ENCODE assay signal across 36 cellular contexts in genomic region chr1:196278816-196279215, GRCh38.
"Had no signal": no experiment of that assay in that cellular context is flagged by ENCODE, and none has a peak within 500 bp of the region (broad histone marks: within the 10 kb centered on the region; RNA-seq: fewer than 3 reads in every experiment).

No MANE protein-coding gene starts in this region.

- H3K4me3 ChIP-seq: adrenal gland, body of pancreas, cardiac muscle cell, colonic mucosa, esophagus squamous epithelium, gastroesophageal sphincter, heart right ventricle had no signal

- H3K27ac ChIP-seq: adrenal gland, body of pancreas, cardiac muscle cell, colonic mucosa, epithelial cell of prostate, esophagus squamous epithelium, gastroesophageal sphincter, heart right ventricle had no signal

- H3K4me3 Mint-ChIP-seq: activated CD4-positive, alpha-beta memory T cell treated with anti-CD3 and anti-CD28 coated beads for 36 hours; activated CD4-positive, alpha-beta T cell treated with anti-CD3 and anti-CD28 coated beads for 36 hours; activated CD4-positive, alpha-beta T cell treated with anti-CD3 and anti-CD28 coated beads, Interleukin-2, amount 10 ng/mL, durations not matched to agents 24 days and 14 days; activated CD8-positive, alpha-beta memory T cell treated with anti-CD3 and anti-CD28 coated beads, Interleukin-2, amount 10 ng/mL, durations not matched to agents 7 days and 5 days; activated CD8-positive, alpha-beta T cell treated with anti-CD3 and anti-CD28 coated beads, Interleukin-2, amount 10 ng/mL, durations not matched to agents 7 days and 5 days; activated naive CD4-positive, alpha-beta T cell treated with anti-CD3 and anti-CD28 coated beads for 36 hours; activated naive CD4-positive, alpha-beta T cell treated with anti-CD3 and anti-CD28 coated beads, Interleukin-2, amount 50 U/mL, for 24 hours; activated naive CD8-positive, alpha-beta T cell treated with anti-CD3 and anti-CD28 coated beads for 36 hours; activated naive CD8-positive, alpha-beta T cell treated with anti-CD3 and anti-CD28 coated beads, Interleukin-2, amount 50 U/mL, for 24 hours; activated T-helper 1 cell treated with anti-CD3 and anti-CD28 coated beads, Interleukin-12 subunit alpha, Interleukin-12 subunit beta, Interleukin-2, Interleukin-4 antibody, amounts not matched to agents 30 ng/mL and 10 ng/mL and 1 ng/mL, durations not matched to agents 14 hours and 24 hours and 36 hours; T-helper 17 cell; T-helper 2 cell treated with Interferon-gamma antibody and Interleukin-4, amounts not matched to agents 5 μg/mL and 100 μg/mL, for 36 hours had no signal

- ATAC-seq: activated CD4-positive, alpha-beta T cell treated with anti-CD3 and anti-CD28 coated beads for 36 hours; activated CD8-positive, alpha-beta memory T cell treated with anti-CD3 and anti-CD28 coated beads, Interleukin-2, amount 10 ng/mL, durations not matched to agents 7 days and 5 days; activated CD8-positive, alpha-beta T cell treated with anti-CD3 and anti-CD28 coated beads, Interleukin-2, amount 10 ng/mL, durations not matched to agents 7 days and 5 days; activated naive CD8-positive, alpha-beta T cell treated with anti-CD3 and anti-CD28 coated beads, Interleukin-2, amount 50 U/mL, for 24 hours; body of pancreas; gastroesophageal sphincter; heart right ventricle; T-helper 17 cell had no signal

- FAIRE-seq: endometrium, endothelial cell of umbilical vein had no signal

- H3K36me3 ChIP-seq: adrenal gland, cardiac muscle cell, colonic mucosa, esophagus squamous epithelium, heart right ventricle had no signal

- H3K36me3 Mint-ChIP-seq: activated CD4-positive, alpha-beta memory T cell treated with anti-CD3 and anti-CD28 coated beads for 36 hours; activated CD8-positive, alpha-beta memory T cell treated with anti-CD3 and anti-CD28 coated beads, Interleukin-2, amount 10 ng/mL, durations not matched to agents 7 days and 5 days; activated naive CD4-positive, alpha-beta T cell treated with anti-CD3 and anti-CD28 coated beads, Interleukin-2, amount 50 U/mL, for 24 hours; activated naive CD8-positive, alpha-beta T cell treated with anti-CD3 and anti-CD28 coated beads for 36 hours had no signal

- H3K9me3 Mint-ChIP-seq: activated CD4-positive, alpha-beta memory T cell treated with anti-CD3 and anti-CD28 coated beads for 36 hours; activated CD4-positive, alpha-beta T cell treated with anti-CD3 and anti-CD28 coated beads, Interleukin-2, amount 10 ng/mL, durations not matched to agents 24 days and 14 days; activated naive CD4-positive, alpha-beta T cell treated with anti-CD3 and anti-CD28 coated beads for 36 hours; activated naive CD4-positive, alpha-beta T cell treated with anti-CD3 and anti-CD28 coated beads, Interleukin-2, amount 50 U/mL, for 24 hours; activated naive CD8-positive, alpha-beta T cell treated with anti-CD3 and anti-CD28 coated beads for 36 hours; activated naive CD8-positive, alpha-beta T cell treated with anti-CD3 and anti-CD28 coated beads, Interleukin-2, amount 50 U/mL, for 24 hours; activated T-helper 1 cell treated with anti-CD3 and anti-CD28 coated beads, Interleukin-12 subunit alpha, Interleukin-12 subunit beta, Interleukin-2, Interleukin-4 antibody, amounts not matched to agents 30 ng/mL and 10 ng/mL and 1 ng/mL, durations not matched to agents 14 hours and 24 hours and 36 hours; activated T-helper 2 cell treated with anti-CD3 and anti-CD28 coated beads, Interferon-gamma antibody, Interleukin-2, Interleukin-4, amounts not matched to agents 10 μg/mL and 5 μg/mL and 100 μg/mL, durations not matched to agents 14 hours and 24 hours and 36 hours; T-helper 2 cell treated with Interferon-gamma antibody and Interleukin-4, amounts not matched to agents 5 μg/mL and 100 μg/mL, for 36 hours had no signal

- H3K27me3 ChIP-seq: adrenal gland, body of pancreas, cardiac muscle cell, colonic mucosa, esophagus squamous epithelium, gastroesophageal sphincter, heart right ventricle had no signal

- H3K4me1 Mint-ChIP-seq: activated CD4-positive, alpha-beta T cell treated with anti-CD3 and anti-CD28 coated beads for 36 hours; activated CD4-positive, alpha-beta T cell treated with anti-CD3 and anti-CD28 coated beads, Interleukin-2, amount 10 ng/mL, durations not matched to agents 24 days and 14 days; activated CD8-positive, alpha-beta memory T cell treated with anti-CD3 and anti-CD28 coated beads, Interleukin-2, amount 10 ng/mL, durations not matched to agents 7 days and 5 days; activated naive CD4-positive, alpha-beta T cell treated with anti-CD3 and anti-CD28 coated beads, Interleukin-2, amount 50 U/mL, for 24 hours; activated naive CD8-positive, alpha-beta T cell treated with anti-CD3 and anti-CD28 coated beads for 36 hours; activated naive CD8-positive, alpha-beta T cell treated with anti-CD3 and anti-CD28 coated beads, Interleukin-2, amount 50 U/mL, for 24 hours; T-helper 17 cell had no signal

- H3K27ac Mint-ChIP-seq: activated CD4-positive, alpha-beta memory T cell treated with anti-CD3 and anti-CD28 coated beads for 36 hours; activated CD4-positive, alpha-beta T cell treated with anti-CD3 and anti-CD28 coated beads for 36 hours; activated CD4-positive, alpha-beta T cell treated with anti-CD3 and anti-CD28 coated beads, Interleukin-2, amount 10 ng/mL, durations not matched to agents 24 days and 14 days; activated CD8-positive, alpha-beta memory T cell treated with anti-CD3 and anti-CD28 coated beads, Interleukin-2, amount 10 ng/mL, durations not matched to agents 7 days and 5 days; activated CD8-positive, alpha-beta T cell treated with anti-CD3 and anti-CD28 coated beads, Interleukin-2, amount 10 ng/mL, durations not matched to agents 7 days and 5 days; activated naive CD4-positive, alpha-beta T cell treated with anti-CD3 and anti-CD28 coated beads for 36 hours; activated naive CD4-positive, alpha-beta T cell treated with anti-CD3 and anti-CD28 coated beads, Interleukin-2, amount 50 U/mL, for 24 hours; activated naive CD8-positive, alpha-beta T cell treated with anti-CD3 and anti-CD28 coated beads for 36 hours; activated naive CD8-positive, alpha-beta T cell treated with anti-CD3 and anti-CD28 coated beads, Interleukin-2, amount 50 U/mL, for 24 hours; activated T-helper 1 cell treated with anti-CD3 and anti-CD28 coated beads, Interleukin-12 subunit alpha, Interleukin-12 subunit beta, Interleukin-2, Interleukin-4 antibody, amounts not matched to agents 30 ng/mL and 10 ng/mL and 1 ng/mL, durations not matched to agents 14 hours and 24 hours and 36 hours; activated T-helper 2 cell treated with anti-CD3 and anti-CD28 coated beads, Interferon-gamma antibody, Interleukin-2, Interleukin-4, amounts not matched to agents 10 μg/mL and 5 μg/mL and 100 μg/mL, durations not matched to agents 14 hours and 24 hours and 36 hours; T-helper 17 cell; T-helper 2 cell treated with Interferon-gamma antibody and Interleukin-4, amounts not matched to agents 5 μg/mL and 100 μg/mL, for 36 hours had no signal

- H3K27me3 Mint-ChIP-seq: activated CD4-positive, alpha-beta memory T cell treated with anti-CD3 and anti-CD28 coated beads for 36 hours; activated CD4-positive, alpha-beta T cell treated with anti-CD3 and anti-CD28 coated beads for 36 hours; activated CD4-positive, alpha-beta T cell treated with anti-CD3 and anti-CD28 coated beads, Interleukin-2, amount 10 ng/mL, durations not matched to agents 24 days and 14 days; activated CD8-positive, alpha-beta memory T cell treated with anti-CD3 and anti-CD28 coated beads, Interleukin-2, amount 10 ng/mL, durations not matched to agents 7 days and 5 days; activated naive CD4-positive, alpha-beta T cell treated with anti-CD3 and anti-CD28 coated beads, Interleukin-2, amount 50 U/mL, for 24 hours; activated naive CD8-positive, alpha-beta T cell treated with anti-CD3 and anti-CD28 coated beads for 36 hours; activated naive CD8-positive, alpha-beta T cell treated with anti-CD3 and anti-CD28 coated beads, Interleukin-2, amount 50 U/mL, for 24 hours; T-helper 17 cell had no signal

- DNase-seq: activated CD4-positive, alpha-beta memory T cell treated with anti-CD3 and anti-CD28 coated beads for 36 hours; activated CD4-positive, alpha-beta T cell treated with anti-CD3 and anti-CD28 coated beads for 36 hours; activated CD4-positive, alpha-beta T cell treated with anti-CD3 and anti-CD28 coated beads, Interleukin-2, amount 10 ng/mL, durations not matched to agents 24 days and 14 days; activated CD4-positive, CD25-positive, alpha-beta regulatory T cell; activated CD4-positive, CD25-positive, alpha-beta regulatory T cell treated with anti-CD3 and anti-CD28 coated beads, Interleukin-2, amount 50 U/mL, for 72 hours; activated CD8-positive, alpha-beta memory T cell treated with anti-CD3 and anti-CD28 coated beads, Interleukin-2, amount 10 ng/mL, durations not matched to agents 7 days and 5 days; activated CD8-positive, alpha-beta memory T cell treated with anti-CD3 and anti-CD28 coated beads, Interleukin-2, amount 50 U/mL, for 4 hours; activated CD8-positive, alpha-beta T cell treated with anti-CD3 and anti-CD28 coated beads, Interleukin-2, amount 10 ng/mL, durations not matched to agents 7 days and 5 days; activated effector memory CD4-positive, alpha-beta T cell treated with anti-CD3 and anti-CD28 coated beads, Interleukin-2, amount 50 U/mL, for 16 hours; activated naive CD4-positive, alpha-beta T cell treated with anti-CD3 and anti-CD28 coated beads for 36 hours; activated naive CD8-positive, alpha-beta T cell treated with anti-CD3 and anti-CD28 coated beads for 36 hours; activated naive CD8-positive, alpha-beta T cell treated with anti-CD3 and anti-CD28 coated beads, Interleukin-2, amount 50 U/mL, for 24 hours; activated T-cell treated with anti-CD3 and anti-CD28 coated beads, Interleukin-2, amount 50 U/mL, for 1 hour; activated T-cell treated with anti-CD3 and anti-CD28 coated beads, Interleukin-2, amount 50 U/mL, for 48 hours; adrenal gland; amygdala; aorta; body of pancreas; central memory CD4-positive, alpha-beta T cell; cerebellar nuclear complex; colonic mucosa; effector CD8-positive, alpha-beta T cell; esophagus squamous epithelium; foreskin melanocyte; heart right ventricle; T-helper 17 cell; T1000 had no signal

- H3K4me1 ChIP-seq: adrenal gland, body of pancreas, colonic mucosa, esophagus squamous epithelium, gastroesophageal sphincter, heart right ventricle had no signal

- H3K9me3 ChIP-seq: adrenal gland, body of pancreas, colonic mucosa, esophagus squamous epithelium, gastroesophageal sphincter had no signal
